13 cellular contexts compared by ENCODE assay signal in genomic region chr10:1454964-1455363, GRCh38.
DNase-seq lines count a peak whose midpoint lies in the region; ATAC-seq lines count a peak whose summit lies in the region.
"Had no signal": no experiment of that assay in that cellular context is flagged by ENCODE, and none has a peak within 500 bp of the region (broad histone marks: within the 10 kb centered on the region; RNA-seq: fewer than 3 reads in every experiment).

No MANE protein-coding gene starts in this region.

- H3K36me3 ChIP-seq in BLaER1, result no peaks in the 10 kb centered on the region
- H3K36me3 ChIP-seq in KOPT-K1 (ENCODE audit: insufficient read depth, low read length), result no peaks in the 10 kb centered on the region
- no peaks in the 10 kb centered on the region for H3K36me3 ChIP-seq in SJCRH30
- H3K36me3 ChIP-seq: cardiac muscle cell had no signal

- H3K27me3 ChIP-seq in BLaER1 (no peaks in the 10 kb centered on the region), SJCRH30 (no peaks in the 10 kb centered on the region)
- H3K27me3 ChIP-seq: cardiac muscle cell had no signal

- ATAC-seq in GM19372 (IDR thresholded peaks at IDR 0.05; ENCODE audit: low read depth, unreplicated experiment), result peak; percentile 8
- ATAC-seq: SK-N-SH treated with all-trans-retinoic acid at 6 μM for 48 hours had no signal

- H3K9me3 ChIP-seq in BLaER1 (peaks cover 42% of the 10 kb centered on the region), KOPT-K1 (ENCODE audit: insufficient read depth, low read length, poor library complexity, severe bottlenecking) (no peaks in the 10 kb centered on the region), SJCRH30 (replicated peaks) (no peaks in the 10 kb centered on the region)

- H3K9ac ChIP-seq in BLaER1, result peak overlapping the region; percentile 68

- DNase-seq in NCI-H510A (lab: John Stamatoyannopoulos, UW), result peak; percentile 74
- DNase-seq in CD1c-positive myeloid dendritic cell (ENCODE audit: extremely low spot score), result no peak
- no peak for DNase-seq in SJCRH30
- DNase-seq in GM03348 (ENCODE audit: low spot score), result no peak
- no peak for DNase-seq in dedifferentiated amniotic fluid mesenchymal stem cell (ENCODE audit: extremely low spot score)
- DNase-seq: activated CD4-positive, CD25-positive, alpha-beta regulatory T cell; activated CD8-positive, alpha-beta memory T cell treated with anti-CD3 and anti-CD28 coated beads, Interleukin-2, amount 50 U/mL, for 4 hours; posterior cingulate gyrus had no signal

- H3K27ac ChIP-seq in BLaER1 (peak overlapping the region; percentile 80), KOPT-K1 (ENCODE audit: low read depth, low read length, poor library complexity, severe bottlenecking) (peak overlapping the region; percentile 34), SJCRH30 (no peak overlapping the region)
- H3K27ac ChIP-seq: cardiac muscle cell had no signal

- peaks cover 75% of the 10 kb centered on the region for H3K4me1 ChIP-seq in BLaER1
- H3K4me1 ChIP-seq in SJCRH30, result no peaks in the 10 kb centered on the region

- H3K4me2 ChIP-seq in BLaER1, result peak overlapping the region; percentile 90

- no peaks in the 10 kb centered on the region for H4K20me1 ChIP-seq in BLaER1

- H3K4me3 ChIP-seq in BLaER1 (peak overlapping the region; percentile 46), SJCRH30 (no peak overlapping the region)
- H3K4me3 ChIP-seq: cardiac muscle cell had no signal
